In genomic region chr3:56914646-56915045, GRCh38 we compare ENCODE assay signal across 14 cellular contexts.
DNase-seq lines count a peak whose midpoint lies in the region; ATAC-seq and TF ChIP-seq lines count a peak whose summit lies in the region.
"Had no signal": no experiment of that assay in that cellular context is flagged by ENCODE, and none has a peak within 500 bp of the region (broad histone marks: within the 10 kb centered on the region; RNA-seq: fewer than 3 reads in every experiment).

No MANE protein-coding gene starts in this region.

- peaks cover 21% of the 10 kb centered on the region for H3K36me3 Mint-ChIP-seq in CD8-positive, alpha-beta T cell
- H3K36me3 Mint-ChIP-seq in T-helper 1 cell treated with Interleukin-12 subunit alpha and Interleukin-12 subunit beta and Interleukin-4 antibody, amounts not matched to agents 30 μg/mL and 1 μg/mL, for 36 hours (ENCODE audit: low read depth) = peaks cover 4% of the 10 kb centered on the region
- H3K36me3 Mint-ChIP-seq in immature natural killer cell = peaks cover 0 to 5% (median 0%) of the 10 kb centered on the region in 3 donors

- H3K27ac Mint-ChIP-seq in CD8-positive, alpha-beta T cell = peak overlapping the region; percentile 91
- peak overlapping the region; percentile 86 for H3K27ac Mint-ChIP-seq in T-helper 1 cell treated with Interleukin-12 subunit alpha and Interleukin-12 subunit beta and Interleukin-4 antibody, amounts not matched to agents 30 μg/mL and 1 μg/mL, for 36 hours
- H3K27ac Mint-ChIP-seq in immature natural killer cell = peak overlapping the region; percentile 19 to 89 (median 85)

- no peaks in the 10 kb centered on the region for H3K9me3 ChIP-seq in CD8-positive, alpha-beta T cell (ENCODE audit: low read length)
- H3K9me3 ChIP-seq: esophagus squamous epithelium, prostate gland had no signal

- peaks cover 81% of the 10 kb centered on the region for H3K4me1 Mint-ChIP-seq in CD8-positive, alpha-beta T cell (ENCODE audit: low read depth)
- H3K4me1 Mint-ChIP-seq in T-helper 1 cell treated with Interleukin-12 subunit alpha and Interleukin-12 subunit beta and Interleukin-4 antibody, amounts not matched to agents 30 μg/mL and 1 μg/mL, for 36 hours (ENCODE audit: low read depth) = peaks cover 55% of the 10 kb centered on the region
- peaks cover 58 to 61% of the 10 kb centered on the region in 2 donors for H3K4me1 Mint-ChIP-seq in immature natural killer cell

- H3K27ac ChIP-seq in CD8-positive, alpha-beta T cell (ENCODE audit: low read depth, low read length) = no peak overlapping the region
- H3K27ac ChIP-seq: prostate gland had no signal

- no peak for TF ChIP-seq CTCF in CD8-positive, alpha-beta T cell (IDR thresholded peaks at IDR 0.05)

- CTCF ChIA-PET in CD8-positive, alpha-beta T cell (lab: Charles Lee) = interaction anchor here (1.3 to 5.5 kb wide), 8 partner anchors 11 to 212 kb away, joined by 3 to 58 read pairs (median 5); no protein-coding TSS in a partner anchor

- intact Hi-C loops in CD8-positive, alpha-beta T cell (cut with DNase I, micrococcal nuclease) = loop anchor here (5.0 to 10.0 kb wide), 4 partner anchors 37 to 360 kb away; partner anchors contain the start of genes CCDC66 (in 1 of the 2) and TASOR (in 1 of the 2)

- no peaks in the 10 kb centered on the region for H3K27me3 ChIP-seq in CD8-positive, alpha-beta T cell (ENCODE audit: insufficient read depth, low read length)
- H3K27me3 ChIP-seq: esophagus squamous epithelium had no signal

- H3K36me3 ChIP-seq in CD8-positive, alpha-beta T cell (ENCODE audit: insufficient read depth, low read length) = no peaks in the 10 kb centered on the region
- H3K36me3 ChIP-seq: prostate gland had no signal

- POLR2A ChIA-PET in CD8-positive, alpha-beta T cell (lab: Charles Lee) = interaction anchor here (1.0 to 5.5 kb wide), 7 partner anchors 8 to 160 kb away, joined by 5 to 44 read pairs (median 7); partner anchors contain the start of gene ARHGEF3

- H3K9me3 Mint-ChIP-seq in CD8-positive, alpha-beta T cell = no peaks in the 10 kb centered on the region
- H3K9me3 Mint-ChIP-seq in T-helper 1 cell treated with Interleukin-12 subunit alpha and Interleukin-12 subunit beta and Interleukin-4 antibody, amounts not matched to agents 30 μg/mL and 1 μg/mL, for 36 hours = no peaks in the 10 kb centered on the region
- H3K9me3 Mint-ChIP-seq in immature natural killer cell = no peaks in the 10 kb centered on the region

- H3K4me3 ChIP-seq in CD8-positive, alpha-beta T cell (ENCODE audit: low read depth, low read length) = peak overlapping the region; percentile 75
- H3K4me3 ChIP-seq: prostate gland had no signal

- no peak for ATAC-seq in CD8-positive, alpha-beta T cell
- ATAC-seq in HG03342 (IDR thresholded peaks at IDR 0.05; ENCODE audit: unreplicated experiment) (no peak), GM21529 (IDR thresholded peaks at IDR 0.05; ENCODE audit: unreplicated experiment) (no peak)
- ATAC-seq: left colon had no signal

- H3K4me1 ChIP-seq in CD8-positive, alpha-beta T cell (ENCODE audit: insufficient read depth, low read length) = peaks cover 53% of the 10 kb centered on the region
- H3K4me1 ChIP-seq: prostate gland had no signal

- no peaks in the 10 kb centered on the region for H3K27me3 Mint-ChIP-seq in CD8-positive, alpha-beta T cell (ENCODE audit: low read depth)
- no peaks in the 10 kb centered on the region for H3K27me3 Mint-ChIP-seq in T-helper 1 cell treated with Interleukin-12 subunit alpha and Interleukin-12 subunit beta and Interleukin-4 antibody, amounts not matched to agents 30 μg/mL and 1 μg/mL, for 36 hours (ENCODE audit: low read depth)
- peaks cover 0 to 2% (median 0%) of the 10 kb centered on the region in 3 donors for H3K27me3 Mint-ChIP-seq in immature natural killer cell (ENCODE audit: low read depth in 3 of 3)

- H3K4me3 Mint-ChIP-seq in CD8-positive, alpha-beta T cell = peak overlapping the region; percentile 92
- peak overlapping the region; percentile 87 for H3K4me3 Mint-ChIP-seq in T-helper 1 cell treated with Interleukin-12 subunit alpha and Interleukin-12 subunit beta and Interleukin-4 antibody, amounts not matched to agents 30 μg/mL and 1 μg/mL, for 36 hours
- H3K4me3 Mint-ChIP-seq in immature natural killer cell = peak overlapping the region; percentile 38 to 96 (median 88)

- DNase-seq in NCI-H146 (lab: John Stamatoyannopoulos, UW) (peak; percentile 3), NCI-H146 treated with DMSO at 0.1 percent for 48 hours (lab: John Stamatoyannopoulos, UW; ENCODE audit: unreplicated experiment) (no peak), immature natural killer cell (no peak), epidermal melanocyte (ENCODE audit: insufficient read length, low spot score) (no peak)
- no peak for DNase-seq in CD8-positive, alpha-beta T cell
- DNase-seq: dermis blood vessel endothelial cell, esophagus squamous epithelium, left colon, OCI-M1, trophoblast cell had no signal
